In genomic region chr21:33127154-33127893, GRCh38 we compare ENCODE assay signal across 8 cellular contexts. TPM values are rescaled to one million over a fixed set of nuclear protein-coding genes. Genes with fewer than 3 reads are reported as not detected.
A peak's percentile ranks its signal among the peaks of the same experiment; 100 is the strongest.
DNase-seq lines count a peak whose midpoint lies in the region; ATAC-seq and TF ChIP-seq lines count a peak whose summit lies in the region.

No MANE protein-coding gene starts in this region.

- TF ChIP-seq CTCF in BJ (IDR thresholded peaks at IDR 0.05; ENCODE audit: insufficient read depth, low read depth, low read length) (peak; percentile 81), left lung (IDR thresholded peaks at IDR 0.05) (peak; percentile 60 to 75)

- intact Hi-C loops in left lung (cut with DNase I), result loop anchor here in 1 of 2 donors (10.0 kb wide), 1 partner anchor 283 kb away; no protein-coding TSS in a partner anchor

- H3K27me3 ChIP-seq in BJ (ENCODE audit: control insufficient read depth, insufficient read depth, low read length) (peaks cover 4% of the 10 kb centered on the region; the same call in 1 of the 2 replicates), left lung (peaks cover 0 to 58% of the 10 kb centered on the region in 2 donors)

- H3K4me3 ChIP-seq in BJ (ENCODE audit: low read depth, low read length) (peak overlapping the region; percentile 5; the same call in 1 of the 2 replicates), left lung (no peak overlapping the region)

- H3K36me3 ChIP-seq in BJ (ENCODE audit: control insufficient read depth, insufficient read depth, low read length), result no peaks in the 10 kb centered on the region
- no peaks in the 10 kb centered on the region for H3K36me3 ChIP-seq in left lung

- H3K4me1 ChIP-seq in left lung, result peaks cover 0 to 8% of the 10 kb centered on the region in 2 donors

- DNase-seq in BJ (ENCODE audit: low read depth) (no peak), NCI-H2107 treated with DMSO at 0.1 percent for 48 hours (lab: John Stamatoyannopoulos, UW; ENCODE audit: unreplicated experiment) (peak; percentile 28), dedifferentiated amniotic fluid mesenchymal stem cell (ENCODE audit: extremely low spot score) (peak; percentile 42), left lung (peak; percentile 70 to 84)
- DNase-seq in activated CD4-positive, alpha-beta T cell treated with anti-CD3 and anti-CD28 coated beads for 4 hours, result peak; percentile 18 to 57
- DNase-seq in stimulated activated CD4-positive, alpha-beta T cell treated with anti-CD3 and anti-CD28 coated beads, Interleukin-2, amount 100 ng/mL, for 48 hours, result peak; percentile 54 to 63

- CTCF ChIA-PET in BJ (lab: Yijun Ruan, JAX), result interaction anchor here (0.6 to 2.2 kb wide), 19 partner anchors 9 to 295 kb away, joined by 3 to 28 read pairs (median 4); no protein-coding TSS in a partner anchor

- H3K27ac ChIP-seq in left lung, result no peak overlapping the region

- ATAC-seq in GM21381 (IDR thresholded peaks at IDR 0.05; ENCODE audit: unreplicated experiment), result peak; percentile 54
- ATAC-seq in left lung, result peak; percentile 98
- no peak for ATAC-seq in HG02970 (IDR thresholded peaks at IDR 0.05; ENCODE audit: low FRiP score, unreplicated experiment)

- no peaks in the 10 kb centered on the region for H3K9me3 ChIP-seq in left lung

- POLR2A ChIA-PET in BJ (lab: Charles Lee), result no interaction called here

RNA-seq across cellular contexts. Expression of gene OLIG1, which starts 57.4 kb away (rescaled TPM):
- polyA plus RNA-seq in BJ (2011; rRNA removed), result not detected in 2 replicates
- polyA minus RNA-seq in BJ (2011; rRNA and poly(A)+ RNA removed), result not detected in 2 replicates
- 1 to 10 TPM; 1.6 to 4.2 TPM for total RNA-seq in left lung
